ENCODE assay signal across 1 cellular context in the genomic region with DNA sequence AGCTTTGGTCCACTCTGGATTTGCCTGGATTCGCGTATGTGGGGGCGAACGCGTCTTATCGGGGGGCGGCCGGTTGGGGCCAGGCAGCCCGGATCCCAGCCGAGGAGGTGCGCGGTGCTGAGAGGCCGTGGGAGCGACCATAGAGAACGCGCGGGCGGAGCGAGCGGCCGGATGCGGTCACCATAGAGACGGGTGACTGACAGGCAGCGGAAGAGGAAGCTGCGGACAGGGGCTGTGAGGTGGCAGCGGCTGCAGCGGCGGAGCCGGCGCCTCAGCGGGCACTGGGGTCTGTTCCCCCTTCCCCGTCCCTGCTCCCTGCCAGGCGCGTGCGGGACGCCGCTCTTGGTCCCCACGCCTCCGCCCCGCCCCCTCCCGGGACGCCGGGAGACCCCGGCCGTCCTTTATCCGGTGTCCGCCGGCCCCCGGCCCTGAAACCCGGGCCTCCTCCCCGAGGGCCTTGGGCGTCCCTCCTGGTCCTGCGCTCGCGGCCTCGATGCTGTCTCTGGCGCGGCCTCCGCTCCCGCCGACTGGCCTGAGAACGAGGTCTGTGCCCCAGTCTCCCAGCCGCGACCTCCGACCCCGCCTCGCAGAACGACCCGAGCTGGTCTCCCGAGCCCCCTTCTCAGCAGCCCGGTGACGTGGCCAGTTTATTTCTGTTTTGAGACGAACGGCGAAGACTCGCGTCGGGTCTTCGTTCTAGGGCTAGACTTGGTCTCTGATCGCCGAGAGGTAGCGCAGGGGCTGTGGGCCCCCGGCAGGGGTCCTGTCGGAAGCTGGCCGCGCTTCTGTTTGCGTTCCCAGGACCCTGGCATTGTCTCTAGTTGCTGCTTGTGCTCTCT.
TF ChIP-seq lines count a peak whose summit lies in the region.

A gene with protein sequence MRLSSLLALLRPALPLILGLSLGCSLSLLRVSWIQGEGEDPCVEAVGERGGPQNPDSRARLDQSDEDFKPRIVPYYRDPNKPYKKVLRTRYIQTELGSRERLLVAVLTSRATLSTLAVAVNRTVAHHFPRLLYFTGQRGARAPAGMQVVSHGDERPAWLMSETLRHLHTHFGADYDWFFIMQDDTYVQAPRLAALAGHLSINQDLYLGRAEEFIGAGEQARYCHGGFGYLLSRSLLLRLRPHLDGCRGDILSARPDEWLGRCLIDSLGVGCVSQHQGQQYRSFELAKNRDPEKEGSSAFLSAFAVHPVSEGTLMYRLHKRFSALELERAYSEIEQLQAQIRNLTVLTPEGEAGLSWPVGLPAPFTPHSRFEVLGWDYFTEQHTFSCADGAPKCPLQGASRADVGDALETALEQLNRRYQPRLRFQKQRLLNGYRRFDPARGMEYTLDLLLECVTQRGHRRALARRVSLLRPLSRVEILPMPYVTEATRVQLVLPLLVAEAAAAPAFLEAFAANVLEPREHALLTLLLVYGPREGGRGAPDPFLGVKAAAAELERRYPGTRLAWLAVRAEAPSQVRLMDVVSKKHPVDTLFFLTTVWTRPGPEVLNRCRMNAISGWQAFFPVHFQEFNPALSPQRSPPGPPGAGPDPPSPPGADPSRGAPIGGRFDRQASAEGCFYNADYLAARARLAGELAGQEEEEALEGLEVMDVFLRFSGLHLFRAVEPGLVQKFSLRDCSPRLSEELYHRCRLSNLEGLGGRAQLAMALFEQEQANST (plus strand): TSS at position 212 of the 839 bp plus-strand sequence. CDS start 1,529 bp downstream, outside the sequence.

TF ChIP-seq in HepG2, 621 proteins besides CTCF, POLR2A, EP300 and RAD21 (continued from another document and continues in another):
- TF ChIP-seq, protein P1, sequence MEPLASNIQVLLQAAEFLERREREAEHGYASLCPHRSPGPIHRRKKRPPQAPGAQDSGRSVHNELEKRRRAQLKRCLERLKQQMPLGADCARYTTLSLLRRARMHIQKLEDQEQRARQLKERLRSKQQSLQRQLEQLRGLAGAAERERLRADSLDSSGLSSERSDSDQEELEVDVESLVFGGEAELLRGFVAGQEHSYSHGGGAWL (CRISPR knock-in tag; IDR thresholded peaks at IDR 0.05): peak; percentile 22; the same call in 1 of the 2 replicates
- peak; percentile 98 for TF ChIP-seq GABPB1 (CRISPR knock-in tag; IDR thresholded peaks at IDR 0.05)
- TF ChIP-seq KLF6 (CRISPR knock-in tag; IDR thresholded peaks at IDR 0.05): 0 out of 2 replicates have a peak, but pooled peaks have one; percentile 46
- TF ChIP-seq ETV5 (CRISPR knock-in tag; IDR thresholded peaks at IDR 0.05; ENCODE audit: borderline replicate concordance): peak; percentile 81; the same call in 1 of the 2 replicates
- no peak for TF ChIP-seq KLF15 (CRISPR knock-in tag; IDR thresholded peaks at IDR 0.05; ENCODE audit: borderline replicate concordance)
- TF ChIP-seq LCORL (IDR thresholded peaks at IDR 0.05): no peak
- peak; percentile 19; the same call in 1 of the 2 replicates for TF ChIP-seq LCORL (CRISPR knock-in tag; IDR thresholded peaks at IDR 0.05)
- peak; percentile 78 for TF ChIP-seq ELF3 (CRISPR knock-in tag; IDR thresholded peaks at IDR 0.05)
- peak; percentile 54; the same call in 1 of the 2 replicates for TF ChIP-seq MYC (CRISPR knock-in tag; IDR thresholded peaks at IDR 0.05; ENCODE audit: borderline replicate concordance)
- no peak for TF ChIP-seq KLF12 (CRISPR knock-in tag; IDR thresholded peaks at IDR 0.05; ENCODE audit: borderline replicate concordance)
- peak; percentile 28; the same call in 1 of the 2 replicates for TF ChIP-seq HIVEP1 (CRISPR knock-in tag; IDR thresholded peaks at IDR 0.05)
- TF ChIP-seq PHF21A (CRISPR knock-in tag; IDR thresholded peaks at IDR 0.05): peak; percentile 42; the same call in 1 of the 2 replicates
- TF ChIP-seq HNRNPK (IDR thresholded peaks at IDR 0.05; ENCODE audit: low read depth, low read length, poor library complexity, severe bottlenecking): peak; percentile 62
- peak; percentile 69 for TF ChIP-seq POLR2AphosphoS5 (IDR thresholded peaks at IDR 0.05; ENCODE audit: low read depth, low read length)
- peak; percentile 89 for TF ChIP-seq KMT2A (CRISPR knock-in tag; IDR thresholded peaks at IDR 0.05)
- no peak for TF ChIP-seq TSC22D2 (CRISPR knock-in tag; IDR thresholded peaks at IDR 0.05; ENCODE audit: borderline replicate concordance)
- TF ChIP-seq, protein P2, sequence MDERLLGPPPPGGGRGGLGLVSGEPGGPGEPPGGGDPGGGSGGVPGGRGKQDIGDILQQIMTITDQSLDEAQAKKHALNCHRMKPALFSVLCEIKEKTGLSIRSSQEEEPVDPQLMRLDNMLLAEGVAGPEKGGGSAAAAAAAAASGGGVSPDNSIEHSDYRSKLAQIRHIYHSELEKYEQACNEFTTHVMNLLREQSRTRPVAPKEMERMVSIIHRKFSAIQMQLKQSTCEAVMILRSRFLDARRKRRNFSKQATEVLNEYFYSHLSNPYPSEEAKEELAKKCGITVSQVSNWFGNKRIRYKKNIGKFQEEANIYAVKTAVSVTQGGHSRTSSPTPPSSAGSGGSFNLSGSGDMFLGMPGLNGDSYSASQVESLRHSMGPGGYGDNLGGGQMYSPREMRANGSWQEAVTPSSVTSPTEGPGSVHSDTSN (CRISPR knock-in tag; IDR thresholded peaks at IDR 0.05): peak; percentile 91
- no peak; the same call in 1 of the 2 replicates for TF ChIP-seq ZNF12 (CRISPR knock-in tag; IDR thresholded peaks at IDR 0.05)
- peak; percentile 55; the same call in 1 of the 2 replicates for TF ChIP-seq WIZ (CRISPR knock-in tag; IDR thresholded peaks at IDR 0.05)
- peak; percentile 69; the same call in 1 of the 2 replicates for TF ChIP-seq ZNF274 (CRISPR knock-in tag; IDR thresholded peaks at IDR 0.05)
- TF ChIP-seq ZSCAN31 (CRISPR knock-in tag; IDR thresholded peaks at IDR 0.05; ENCODE audit: low read depth): peak; percentile 70; the same call in 1 of the 2 replicates
- peak; percentile 76 for TF ChIP-seq HOXA3 (CRISPR knock-in tag; IDR thresholded peaks at IDR 0.05)
- TF ChIP-seq, protein P3, sequence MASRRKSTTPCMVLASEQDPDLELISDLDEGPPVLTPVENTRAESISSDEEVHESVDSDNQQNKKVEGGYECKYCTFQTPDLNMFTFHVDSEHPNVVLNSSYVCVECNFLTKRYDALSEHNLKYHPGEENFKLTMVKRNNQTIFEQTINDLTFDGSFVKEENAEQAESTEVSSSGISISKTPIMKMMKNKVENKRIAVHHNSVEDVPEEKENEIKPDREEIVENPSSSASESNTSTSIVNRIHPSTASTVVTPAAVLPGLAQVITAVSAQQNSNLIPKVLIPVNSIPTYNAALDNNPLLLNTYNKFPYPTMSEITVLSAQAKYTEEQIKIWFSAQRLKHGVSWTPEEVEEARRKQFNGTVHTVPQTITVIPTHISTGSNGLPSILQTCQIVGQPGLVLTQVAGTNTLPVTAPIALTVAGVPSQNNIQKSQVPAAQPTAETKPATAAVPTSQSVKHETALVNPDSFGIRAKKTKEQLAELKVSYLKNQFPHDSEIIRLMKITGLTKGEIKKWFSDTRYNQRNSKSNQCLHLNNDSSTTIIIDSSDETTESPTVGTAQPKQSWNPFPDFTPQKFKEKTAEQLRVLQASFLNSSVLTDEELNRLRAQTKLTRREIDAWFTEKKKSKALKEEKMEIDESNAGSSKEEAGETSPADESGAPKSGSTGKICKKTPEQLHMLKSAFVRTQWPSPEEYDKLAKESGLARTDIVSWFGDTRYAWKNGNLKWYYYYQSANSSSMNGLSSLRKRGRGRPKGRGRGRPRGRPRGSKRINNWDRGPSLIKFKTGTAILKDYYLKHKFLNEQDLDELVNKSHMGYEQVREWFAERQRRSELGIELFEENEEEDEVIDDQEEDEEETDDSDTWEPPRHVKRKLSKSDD (CRISPR knock-in tag; IDR thresholded peaks at IDR 0.05; ENCODE audit: low read depth): 0 out of 2 replicates have a peak, but pooled peaks have one; percentile 14
- TF ChIP-seq ZFP1 (CRISPR knock-in tag; IDR thresholded peaks at IDR 0.05): 0 out of 2 replicates have a peak, but pooled peaks have one; percentile 29
- TF ChIP-seq SPEN (CRISPR knock-in tag; IDR thresholded peaks at IDR 0.05; ENCODE audit: low read depth): peak; percentile 89
- 0 out of 2 replicates have a peak, but pooled peaks have one; percentile 25 for TF ChIP-seq FOXO1 (CRISPR knock-in tag; IDR thresholded peaks at IDR 0.05)
- TF ChIP-seq, protein P4, sequence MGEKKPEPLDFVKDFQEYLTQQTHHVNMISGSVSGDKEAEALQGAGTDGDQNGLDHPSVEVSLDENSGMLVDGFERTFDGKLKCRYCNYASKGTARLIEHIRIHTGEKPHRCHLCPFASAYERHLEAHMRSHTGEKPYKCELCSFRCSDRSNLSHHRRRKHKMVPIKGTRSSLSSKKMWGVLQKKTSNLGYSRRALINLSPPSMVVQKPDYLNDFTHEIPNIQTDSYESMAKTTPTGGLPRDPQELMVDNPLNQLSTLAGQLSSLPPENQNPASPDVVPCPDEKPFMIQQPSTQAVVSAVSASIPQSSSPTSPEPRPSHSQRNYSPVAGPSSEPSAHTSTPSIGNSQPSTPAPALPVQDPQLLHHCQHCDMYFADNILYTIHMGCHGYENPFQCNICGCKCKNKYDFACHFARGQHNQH (CRISPR knock-in tag; IDR thresholded peaks at IDR 0.05): 0 out of 2 replicates have a peak, but pooled peaks have one; percentile 33
- TF ChIP-seq NFKB2 (CRISPR knock-in tag; IDR thresholded peaks at IDR 0.05; ENCODE audit: borderline replicate concordance): peak; percentile 51; the same call in 1 of the 2 replicates
- TF ChIP-seq, protein P5, sequence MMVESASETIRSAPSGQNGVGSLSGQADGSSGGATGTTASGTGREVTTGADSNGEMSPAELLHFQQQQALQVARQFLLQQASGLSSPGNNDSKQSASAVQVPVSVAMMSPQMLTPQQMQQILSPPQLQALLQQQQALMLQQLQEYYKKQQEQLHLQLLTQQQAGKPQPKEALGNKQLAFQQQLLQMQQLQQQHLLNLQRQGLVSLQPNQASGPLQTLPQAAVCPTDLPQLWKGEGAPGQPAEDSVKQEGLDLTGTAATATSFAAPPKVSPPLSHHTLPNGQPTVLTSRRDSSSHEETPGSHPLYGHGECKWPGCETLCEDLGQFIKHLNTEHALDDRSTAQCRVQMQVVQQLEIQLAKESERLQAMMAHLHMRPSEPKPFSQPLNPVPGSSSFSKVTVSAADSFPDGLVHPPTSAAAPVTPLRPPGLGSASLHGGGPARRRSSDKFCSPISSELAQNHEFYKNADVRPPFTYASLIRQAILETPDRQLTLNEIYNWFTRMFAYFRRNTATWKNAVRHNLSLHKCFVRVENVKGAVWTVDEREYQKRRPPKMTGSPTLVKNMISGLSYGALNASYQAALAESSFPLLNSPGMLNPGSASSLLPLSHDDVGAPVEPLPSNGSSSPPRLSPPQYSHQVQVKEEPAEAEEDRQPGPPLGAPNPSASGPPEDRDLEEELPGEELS (CRISPR knock-in tag; IDR thresholded peaks at IDR 0.05): no peak
- TF ChIP-seq ISL2 (CRISPR knock-in tag; IDR thresholded peaks at IDR 0.05): peak; percentile 55
- TF ChIP-seq POLR2AphosphoS2 (IDR thresholded peaks at IDR 0.05; ENCODE audit: low read depth, low read length): no peak
- TF ChIP-seq, protein P6, sequence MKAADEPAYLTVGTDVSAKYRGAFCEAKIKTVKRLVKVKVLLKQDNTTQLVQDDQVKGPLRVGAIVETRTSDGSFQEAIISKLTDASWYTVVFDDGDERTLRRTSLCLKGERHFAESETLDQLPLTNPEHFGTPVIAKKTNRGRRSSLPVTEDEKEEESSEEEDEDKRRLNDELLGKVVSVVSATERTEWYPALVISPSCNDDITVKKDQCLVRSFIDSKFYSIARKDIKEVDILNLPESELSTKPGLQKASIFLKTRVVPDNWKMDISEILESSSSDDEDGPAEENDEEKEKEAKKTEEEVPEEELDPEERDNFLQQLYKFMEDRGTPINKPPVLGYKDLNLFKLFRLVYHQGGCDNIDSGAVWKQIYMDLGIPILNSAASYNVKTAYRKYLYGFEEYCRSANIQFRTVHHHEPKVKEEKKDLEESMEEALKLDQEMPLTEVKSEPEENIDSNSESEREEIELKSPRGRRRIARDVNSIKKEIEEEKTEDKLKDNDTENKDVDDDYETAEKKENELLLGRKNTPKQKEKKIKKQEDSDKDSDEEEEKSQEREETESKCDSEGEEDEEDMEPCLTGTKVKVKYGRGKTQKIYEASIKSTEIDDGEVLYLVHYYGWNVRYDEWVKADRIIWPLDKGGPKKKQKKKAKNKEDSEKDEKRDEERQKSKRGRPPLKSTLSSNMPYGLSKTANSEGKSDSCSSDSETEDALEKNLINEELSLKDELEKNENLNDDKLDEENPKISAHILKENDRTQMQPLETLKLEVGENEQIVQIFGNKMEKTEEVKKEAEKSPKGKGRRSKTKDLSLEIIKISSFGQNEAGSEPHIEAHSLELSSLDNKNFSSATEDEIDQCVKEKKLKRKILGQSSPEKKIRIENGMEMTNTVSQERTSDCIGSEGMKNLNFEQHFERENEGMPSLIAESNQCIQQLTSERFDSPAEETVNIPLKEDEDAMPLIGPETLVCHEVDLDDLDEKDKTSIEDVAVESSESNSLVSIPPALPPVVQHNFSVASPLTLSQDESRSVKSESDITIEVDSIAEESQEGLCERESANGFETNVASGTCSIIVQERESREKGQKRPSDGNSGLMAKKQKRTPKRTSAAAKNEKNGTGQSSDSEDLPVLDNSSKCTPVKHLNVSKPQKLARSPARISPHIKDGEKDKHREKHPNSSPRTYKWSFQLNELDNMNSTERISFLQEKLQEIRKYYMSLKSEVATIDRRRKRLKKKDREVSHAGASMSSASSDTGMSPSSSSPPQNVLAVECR (CRISPR knock-in tag; IDR thresholded peaks at IDR 0.05; ENCODE audit: borderline replicate concordance): peak; percentile 92
- peak; percentile 65 for TF ChIP-seq ZNF143 (CRISPR knock-in tag; IDR thresholded peaks at IDR 0.05)
- peak; percentile 15; the same call in 1 of the 2 replicates for TF ChIP-seq KDM5B (CRISPR knock-in tag; IDR thresholded peaks at IDR 0.05; ENCODE audit: borderline replicate concordance)
- TF ChIP-seq TAF1 (CRISPR knock-in tag; IDR thresholded peaks at IDR 0.05): peak; percentile 82
- no peak for TF ChIP-seq ZFYVE20 (CRISPR knock-in tag; IDR thresholded peaks at IDR 0.05; ENCODE audit: borderline replicate concordance, low read depth)
- TF ChIP-seq ZNF773 (CRISPR knock-in tag; IDR thresholded peaks at IDR 0.05; ENCODE audit: borderline replicate concordance): no peak
- 0 out of 2 replicates have a peak, but pooled peaks have one; percentile 41 for TF ChIP-seq ZSCAN20 (CRISPR knock-in tag; IDR thresholded peaks at IDR 0.05; ENCODE audit: borderline replicate concordance)
- peak; percentile 43; the same call in 1 of the 2 replicates for TF ChIP-seq ZNF891 (CRISPR knock-in tag; IDR thresholded peaks at IDR 0.05)
- no peak for TF ChIP-seq SOX6 (IDR thresholded peaks at IDR 0.05)
- peak; percentile 39 for TF ChIP-seq SOX6 (CRISPR knock-in tag; IDR thresholded peaks at IDR 0.05)
- TF ChIP-seq ZNF768 (CRISPR knock-in tag; IDR thresholded peaks at IDR 0.05): peak; percentile 32; the same call in 1 of the 2 replicates
- peak; percentile 92; the same call in 1 of the 2 replicates for TF ChIP-seq MEIS2 (CRISPR knock-in tag; IDR thresholded peaks at IDR 0.05)
- peak; percentile 60 for TF ChIP-seq AGO2 (optimal IDR thresholded peaks at IDR 0.05; ENCODE audit: low read depth, low read length)
- TF ChIP-seq DMAP1 (CRISPR knock-in tag; IDR thresholded peaks at IDR 0.05): peak; percentile 74
